ENCODE assay signal across 8 cellular contexts in the genomic region with DNA sequence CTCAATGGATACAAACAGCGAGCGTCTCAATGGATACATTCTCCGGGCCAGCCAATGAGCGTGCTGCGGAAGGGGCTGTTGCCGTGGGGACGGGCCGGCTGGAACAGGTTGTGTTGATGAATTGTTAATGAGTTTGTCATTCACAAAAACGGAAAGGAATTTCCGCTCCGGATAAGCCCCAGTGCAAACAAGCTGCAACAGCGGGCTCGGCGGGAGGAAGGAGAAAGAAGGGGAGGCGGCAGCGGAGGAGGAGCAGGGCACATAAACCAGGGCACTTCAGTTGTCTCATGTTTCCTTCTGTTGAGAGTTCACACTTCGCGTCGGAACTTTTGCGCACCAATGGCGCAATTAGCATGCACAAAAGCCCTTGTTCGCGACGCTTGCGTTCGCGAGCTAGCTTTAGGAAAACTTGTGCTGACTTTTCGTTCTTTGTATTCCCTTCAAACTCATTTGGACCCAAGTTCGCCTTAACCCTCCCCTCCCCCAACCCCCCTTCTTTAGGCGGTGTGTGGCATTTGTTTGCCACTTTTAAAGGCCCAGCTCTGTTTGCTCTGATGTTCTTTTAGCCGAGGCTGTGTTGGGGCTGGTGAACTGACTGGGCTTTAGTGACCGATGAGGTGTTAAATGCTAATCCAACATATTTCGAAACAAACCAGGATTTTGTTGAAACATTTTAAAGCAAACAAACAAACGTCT. TPM values are rescaled to one million over a fixed set of nuclear protein-coding genes. Genes with fewer than 3 reads are reported as not detected.
DNase-seq lines count a peak whose midpoint lies in the region; ATAC-seq and TF ChIP-seq lines count a peak whose summit lies in the region.

A gene with protein sequence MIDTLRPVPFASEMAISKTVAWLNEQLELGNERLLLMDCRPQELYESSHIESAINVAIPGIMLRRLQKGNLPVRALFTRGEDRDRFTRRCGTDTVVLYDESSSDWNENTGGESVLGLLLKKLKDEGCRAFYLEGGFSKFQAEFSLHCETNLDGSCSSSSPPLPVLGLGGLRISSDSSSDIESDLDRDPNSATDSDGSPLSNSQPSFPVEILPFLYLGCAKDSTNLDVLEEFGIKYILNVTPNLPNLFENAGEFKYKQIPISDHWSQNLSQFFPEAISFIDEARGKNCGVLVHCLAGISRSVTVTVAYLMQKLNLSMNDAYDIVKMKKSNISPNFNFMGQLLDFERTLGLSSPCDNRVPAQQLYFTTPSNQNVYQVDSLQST (minus strand): TSS at position 10 of the 696 bp plus-strand sequence. CDS start 462 bp downstream, outside the sequence.

- no peaks in the 10 kb centered on the region for H3K9me3 ChIP-seq in PC-9 (ENCODE audit: insufficient read depth, low read depth)

- peaks cover 30% of the 10 kb centered on the region for H3K36me3 ChIP-seq in PC-9 (ENCODE audit: low read depth)

- DNase-seq in AG10803 (ENCODE audit: low read depth) (peak; percentile 99), PC-9 (peak; percentile 93 to 99), epithelial cell of esophagus (ENCODE audit: low read depth) (peak; percentile 100), midbrain (lab: John Stamatoyannopoulos, UW) (peak; percentile 90)
- peak; percentile 94 for DNase-seq in Jurkat, Clone E6-1 (ENCODE audit: low read depth, low spot score)
- DNase-seq in activated T-cell treated with anti-CD3 and anti-CD28 coated beads, Interleukin-2, amount 50 U/mL, for 1 hour: peak; percentile 76
- DNase-seq in stimulated activated CD8-positive, alpha-beta memory T cell treated with anti-CD3 and anti-CD28 coated beads, Interleukin-15, amount 100 ng/mL, for 24 hours (ENCODE audit: low read depth): peak; percentile 61

- peak within 1 kb of the TSS; percentile 98 for H3K4me2 ChIP-seq in PC-9

- peak within 1 kb of the TSS; percentile 93 for H2AFZ ChIP-seq in PC-9

- intact Hi-C loops in PC-9 (cut with micrococcal nuclease; ENCODE audit: unreplicated experiment): loop anchor here (1.0 to 5.0 kb wide), 9 partner anchors 23 to 333 kb away; no protein-coding TSS in a partner anchor

- peaks cover 40% of the 10 kb centered on the region for H3K4me1 ChIP-seq in PC-9 (replicated peaks; ENCODE audit: insufficient read depth)

- peak; percentile 32 for ATAC-seq in GM19372 (IDR thresholded peaks at IDR 0.05; ENCODE audit: low read depth, unreplicated experiment)

- peak within 1 kb of the TSS; percentile 93 for H3K27ac ChIP-seq in PC-9

- H3K79me2 ChIP-seq in PC-9 (ENCODE audit: low read depth): peaks cover 70% of the 10 kb centered on the region

- TSS peak; percentile 23 for BruUV-seq in PC-9 (replicated peaks; lab: Mats Ljungman, UMichigan)

- CTCF ChIA-PET in PC-9 (lab: Charles Lee): interaction anchor here (0.8 kb wide), 1 partner anchor 247 kb away, joined by 3 read pairs; no protein-coding TSS in a partner anchor

- no peaks in the 10 kb centered on the region for H3K9me2 ChIP-seq in PC-9 (ENCODE audit: insufficient read depth)

- no peaks in the 10 kb centered on the region for H3K27me3 ChIP-seq in PC-9 (ENCODE audit: insufficient read depth, low read depth)

- H3K4me3 ChIP-seq in AG10803 (ENCODE audit: low read length) (peak within 1 kb of the TSS; percentile 93), PC-9 (peak within 1 kb of the TSS; percentile 77), epithelial cell of esophagus (ENCODE audit: low read length) (peak within 1 kb of the TSS; percentile 55)
- H3K4me3 ChIP-seq in Jurkat, Clone E6-1 (ENCODE audit: low read length): peak within 1 kb of the TSS; percentile 60

- peaks cover 37% of the 10 kb centered on the region for H4K20me1 ChIP-seq in PC-9 (ENCODE audit: insufficient read depth)

- peaks cover 53% of the 10 kb centered on the region for H3F3A ChIP-seq in PC-9 (ENCODE audit: insufficient read depth, low read depth)

- TF ChIP-seq CTCF in AG10803 (conservative IDR thresholded peaks at IDR 0.05; ENCODE audit: low read length) (no peak), PC-9 (conservative IDR thresholded peaks at IDR 0.05) (no peak), epithelial cell of esophagus (IDR thresholded peaks at IDR 0.05; ENCODE audit: insufficient read depth, low read depth, low read length, missing control alignments) (no peak)

- POLR2A ChIA-PET in PC-9 (lab: Charles Lee; ENCODE audit: unreplicated experiment): interaction anchor here (0.6 to 1.2 kb wide), 10 partner anchors 96 to 907 kb away, joined by 3 to 8 read pairs (median 3); no protein-coding TSS in a partner anchor

RNA-seq across cellular contexts. Expression of the gene that starts here (rescaled TPM):
- polyA plus RNA-seq in Jurkat, Clone E6-1 (2012; ENCODE audit: insufficient read depth, insufficient read length): 6.1 TPM
- total RNA-seq in PC-9 (2021): 14.1 and 18.3 TPM in 2 replicates

Comparison
In these comparisons a context has a peak if more than half of its experiments do, and no peak if none do; other contexts are left out.
1. Peak in every context shown above with its lines: DNase-seq, ATAC-seq, H3K4me3 ChIP-seq and H3K27ac ChIP-seq.